9 cellular contexts compared by ENCODE assay signal in the genomic region with DNA sequence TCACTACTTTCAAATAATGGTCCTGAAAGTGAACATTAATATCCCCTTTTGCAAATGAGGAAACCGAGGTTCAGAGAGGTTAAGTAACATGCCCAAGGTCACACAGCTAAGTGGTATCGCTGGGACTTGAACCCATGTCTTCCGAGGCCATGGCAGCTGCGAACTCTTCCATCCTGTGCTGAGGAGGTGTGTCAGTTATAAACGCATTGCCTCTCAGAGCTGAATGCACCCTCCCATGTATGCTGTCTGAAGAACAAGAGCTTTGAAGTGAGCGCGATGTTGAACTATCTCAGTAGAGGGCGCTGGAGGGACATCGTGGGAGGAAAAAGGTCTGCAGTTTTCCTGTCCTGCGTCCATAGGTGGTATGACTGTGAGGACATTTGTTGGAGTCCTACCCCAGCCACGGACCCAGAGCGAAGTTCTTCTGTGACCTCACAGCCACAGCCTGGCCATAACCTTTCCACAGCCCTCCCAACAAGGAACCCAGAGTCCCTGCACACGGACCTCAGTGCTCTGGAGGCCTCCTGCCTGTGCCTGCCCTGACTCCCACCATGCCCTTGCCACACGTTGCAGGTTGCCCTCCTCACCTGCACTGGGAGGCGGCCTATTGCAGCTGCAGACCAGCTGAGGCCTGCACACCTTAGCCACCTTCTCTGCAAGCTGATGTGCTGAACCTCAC. TPM values are rescaled to one million over a fixed set of nuclear protein-coding genes. Genes with fewer than 3 reads are reported as not detected.
DNase-seq lines count a peak whose midpoint lies in the region; ATAC-seq and TF ChIP-seq lines count a peak whose summit lies in the region.
"Had no signal": no experiment of that assay in that cellular context is flagged by ENCODE, and none has a peak within 500 bp of the region (broad histone marks: within the 10 kb centered on the region; RNA-seq: fewer than 3 reads in every experiment).

No MANE protein-coding gene starts in this region.

- peak; percentile 78 for ATAC-seq in HG03280 (IDR thresholded peaks at IDR 0.05; ENCODE audit: unreplicated experiment)
- peak; percentile 92 for ATAC-seq in left lobe of liver
- ATAC-seq in HG02763 (IDR thresholded peaks at IDR 0.05; ENCODE audit: unreplicated experiment): no peak

- TF ChIP-seq CTCF in GM12865 (IDR thresholded peaks at IDR 0.05; ENCODE audit: insufficient read depth, low read depth, low read length, missing control alignments) (peak; percentile 81), choroid plexus epithelial cell (conservative IDR thresholded peaks at IDR 0.05; ENCODE audit: low read depth, low read length) (peak; percentile 96)

- DNase-seq in GM12865 (ENCODE audit: low read depth) (peak; percentile 84), NCI-H510A (lab: John Stamatoyannopoulos, UW) (peak; percentile 75), choroid plexus epithelial cell (ENCODE audit: low read depth) (peak; percentile 93), left lobe of liver (ENCODE audit: low spot score) (peak; percentile 86)
- peak; percentile 56 for DNase-seq in activated CD4-positive, CD25-positive, alpha-beta regulatory T cell treated with anti-CD3 and anti-CD28 coated beads, Interleukin-2, amount 50 U/mL, for 72 hours
- DNase-seq in stimulated activated CD4-positive, alpha-beta T cell treated with anti-CD3 and anti-CD28 coated beads, Interleukin-4, amount 100 ng/mL, for 1 hour: peak; percentile 55

- H3K4me3 ChIP-seq in GM12865 (ENCODE audit: low read depth, low read length): no peak overlapping the region
- H3K4me3 ChIP-seq in choroid plexus epithelial cell (ENCODE audit: low read depth, low read length): no peak overlapping the region

RNA-seq across cellular contexts. Expression of gene MYOC, which starts 7.5 kb away (rescaled TPM):
- total RNA-seq in left lobe of liver: not detected

RNA-seq across cellular contexts. Expression of gene MYOCOS, which starts 22.9 kb away (rescaled TPM):
- total RNA-seq in left lobe of liver: not detected
- total RNA-seq: subcutaneous adipose tissue had no signal
